8 cellular contexts compared by ENCODE assay signal in genomic region chr3:66997560-66998074, GRCh38. TPM values are rescaled to one million over a fixed set of nuclear protein-coding genes. Genes with fewer than 3 reads are reported as not detected.
DNase-seq lines count a peak whose midpoint lies in the region; TF ChIP-seq lines count a peak whose summit lies in the region.

No MANE protein-coding gene starts in this region.

- H3K4me2 ChIP-seq in SU-DHL-6 (ENCODE audit: low read depth, low read length, poor library complexity, severe bottlenecking), result peak overlapping the region; percentile 64

- WGBS in sigmoid colon, 2 donors, result 7 to 11% methylated on average over 17 of the region's 17 CpGs

- peaks cover 13% of the 10 kb centered on the region for H3K36me3 ChIP-seq in SU-DHL-6 (ENCODE audit: low read length)
- no peaks in the 10 kb centered on the region for H3K36me3 ChIP-seq in sigmoid colon

- H3K9me2 ChIP-seq in SU-DHL-6 (replicated peaks; ENCODE audit: insufficient read depth, low read length), result no peaks in the 10 kb centered on the region

- H3K4me3 ChIP-seq in SU-DHL-6 (ENCODE audit: insufficient read depth, low read length, poor library complexity, severe bottlenecking) (peak overlapping the region; percentile 42), sigmoid colon (peak overlapping the region; percentile 9 to 93 (median 84))

- H2AFZ ChIP-seq in SU-DHL-6 (ENCODE audit: low read depth, low read length, severe bottlenecking), result peak overlapping the region; percentile 60

- H3K27ac ChIP-seq in SU-DHL-6 (ENCODE audit: low read depth, low read length), result no peak overlapping the region
- peak overlapping the region in 3 of 4 donors; percentile 54 to 90 (median 89) for H3K27ac ChIP-seq in sigmoid colon

- intact Hi-C loops in sigmoid colon (cut with DNase I), result loop anchor here (10.0 kb wide), 1 partner anchor 657 kb away; the partner anchor contains the start of gene SUCLG2

- no peak for TF ChIP-seq EP300 in sigmoid colon (IDR thresholded peaks at IDR 0.05)

- in situ Hi-C loops in G401 (cut with HindIII; ENCODE audit: low sequenced_read_pairs), result no loop called here

- H3K79me2 ChIP-seq in SU-DHL-6 (ENCODE audit: insufficient read depth, low read length), result peaks cover 44% of the 10 kb centered on the region

- peak overlapping the region; percentile 31 for H3K9ac ChIP-seq in SU-DHL-6 (ENCODE audit: low read length)

- TF ChIP-seq POLR2A in sigmoid colon (IDR thresholded peaks at IDR 0.05), result no peak

- H3K9me3 ChIP-seq in SU-DHL-6 (ENCODE audit: insufficient read depth, low read length) (no peaks in the 10 kb centered on the region), sigmoid colon (no peaks in the 10 kb centered on the region)

- DNase-seq in NCI-H748 (lab: John Stamatoyannopoulos, UW; ENCODE audit: unreplicated experiment) (peak; percentile 27), NCI-H748 treated with DMSO at 0.1 percent for 48 hours (lab: John Stamatoyannopoulos, UW) (no peak), fibroblast of peridontal ligament (ENCODE audit: extremely low read depth) (peak; percentile 68), sigmoid colon (no peak), G401 (ENCODE audit: low spot score) (no peak), NCI-H2029 treated with DMSO at 0.1 percent for 48 hours (lab: John Stamatoyannopoulos, UW) (no peak)
- no peak for DNase-seq in stimulated activated CD4-positive, alpha-beta T cell treated with anti-CD3 and anti-CD28 coated beads, Interleukin-12 subunit alpha, Interleukin-12 subunit beta, amount 100 ng/mL, for 4 hours

- TF ChIP-seq CTCF in SU-DHL-6 (IDR thresholded peaks at IDR 0.05; ENCODE audit: insufficient read depth, low read length, poor library complexity, severe bottlenecking) (no peak), sigmoid colon (IDR thresholded peaks at IDR 0.05) (no peak)

- H3K4me1 ChIP-seq in sigmoid colon, result peaks cover 0 to 16% (median 9%) of the 10 kb centered on the region in 4 donors

- peaks cover 20% of the 10 kb centered on the region for H4K20me1 ChIP-seq in SU-DHL-6 (ENCODE audit: low read depth, low read length)

- H3F3A ChIP-seq in SU-DHL-6 (ENCODE audit: insufficient read depth), result peaks cover 25% of the 10 kb centered on the region

- H3K27me3 ChIP-seq in SU-DHL-6 (ENCODE audit: low read length) (no peaks in the 10 kb centered on the region), sigmoid colon (no peaks in the 10 kb centered on the region)

RNA-seq across cellular contexts. Expression of gene KBTBD8, which starts 0.5 kb away (rescaled TPM):
- 1 to 10 TPM in 3 of 4 donors, under 1 TPM in 1; 0.55 to 3.4 (median 1.4) TPM for total RNA-seq in sigmoid colon
- 1 to 10 TPM in 2 of 3 donors, under 1 TPM in 1; 0.60 to 4.0 (median 1.6) TPM for polyA plus RNA-seq in sigmoid colon
- 9.8 and 19.1 TPM in 2 replicates for total RNA-seq in G401 (2014; rRNA removed; shearing (Covaris generic))

Comparison
In these comparisons a context has a peak if more than half of its experiments do, and no peak if none do; other contexts are left out.
1. DNase-seq: peak in NCI-H748 (single experiment) and fibroblast of peridontal ligament (single experiment); none in NCI-H748 treated with DMSO at 0.1 percent for 48 hours (single experiment), sigmoid colon (single experiment), G401 (single experiment), NCI-H2029 treated with DMSO at 0.1 percent for 48 hours (single experiment) and stimulated activated CD4-positive, alpha-beta T cell treated with anti-CD3 and anti-CD28 coated beads, Interleukin-12 subunit alpha, Interleukin-12 subunit beta, amount 100 ng/mL, for 4 hours (single experiment).